In genomic region chr12:49089831-49090773, GRCh38 we compare ENCODE assay signal across 8 cellular contexts. TPM values are rescaled to one million over a fixed set of nuclear protein-coding genes. Genes with fewer than 3 reads are reported as not detected.
DNase-seq lines count a peak whose midpoint lies in the region; ATAC-seq and TF ChIP-seq lines count a peak whose summit lies in the region.

No MANE protein-coding gene starts in this region.

- peaks cover 38 to 53% (median 50%) of the 10 kb centered on the region in 3 donors for H3K4me1 Mint-ChIP-seq in naive B cell

- peaks cover 0 to 2% of the 10 kb centered on the region in 2 donors for H3K36me3 Mint-ChIP-seq in naive B cell

- POLR2A ChIA-PET in A673 (lab: Charles Lee; ENCODE audit: low non-redundant PET): interaction anchor here (0.6 kb wide), 1 partner anchor 16 kb away, joined by 3 read pairs; no protein-coding TSS in a partner anchor

- peak overlapping the region; percentile 43 for H3K4me3 ChIP-seq in A673 (ENCODE audit: low read depth, low read length, poor library complexity, severe bottlenecking)
- no peak overlapping the region for H3K4me3 ChIP-seq in epithelial cell of esophagus (ENCODE audit: low read length)

- peaks cover 65% of the 10 kb centered on the region for H3K27me3 ChIP-seq in A673 (replicated peaks; ENCODE audit: insufficient read depth, low read depth, low read length, poor library complexity)

- CTCF ChIA-PET in A673 (lab: Charles Lee): interaction anchor here (1.0 to 2.7 kb wide), 4 partner anchors 8 to 145 kb away, joined by 3 to 25 read pairs (median 8); no protein-coding TSS in a partner anchor

- H3K27ac ChIP-seq in A673 (ENCODE audit: low read depth, low read length, poor library complexity, severe bottlenecking): no peak overlapping the region

- intact Hi-C loops in A673 (cut with micrococcal nuclease; ENCODE audit: unreplicated experiment): loop anchor here (2.0 kb wide), 1 partner anchor 31 kb away; no protein-coding TSS in a partner anchor

- peak overlapping the region; percentile 56 to 84 (median 79) for H3K4me3 Mint-ChIP-seq in naive B cell

- H3K36me3 ChIP-seq in A673 (ENCODE audit: insufficient read depth, low read length, poor library complexity, severe bottlenecking): no peaks in the 10 kb centered on the region

- DNase-seq in A673 (ENCODE audit: low spot score) (peak; percentile 55), UCSD-AML1 (lab: John Stamatoyannopoulos, UW; ENCODE audit: unreplicated experiment) (peak; percentile 69), epithelial cell of esophagus (ENCODE audit: low read depth) (peak; percentile 40), naive B cell (peak; percentile 36), HuH-7 (ENCODE audit: low spot score) (no peak), DMS79 treated with DMSO at 0.1 percent for 48 hours (lab: John Stamatoyannopoulos, UW) (no peak)

- H3K4me1 ChIP-seq in A673 (ENCODE audit: insufficient read depth, low read length, poor library complexity, severe bottlenecking): peaks cover 9% of the 10 kb centered on the region

- peak overlapping the region; percentile 38 to 92 (median 69) for H3K27ac Mint-ChIP-seq in naive B cell

- TF ChIP-seq CTCF in A673 (conservative IDR thresholded peaks at IDR 0.05; ENCODE audit: low read depth, low read length): peak; percentile 57
- peak; percentile 57 for TF ChIP-seq CTCF in GM12874 (IDR thresholded peaks at IDR 0.05; ENCODE audit: insufficient read depth, low read depth, low read length)
- peak; percentile 13 for TF ChIP-seq CTCF in epithelial cell of esophagus (IDR thresholded peaks at IDR 0.05; ENCODE audit: insufficient read depth, low read depth, low read length, missing control alignments)

- H3K27me3 Mint-ChIP-seq in naive B cell: peaks cover 55 to 62% (median 58%) of the 10 kb centered on the region in 3 donors

- ATAC-seq in naive B cell (ENCODE audit: low read depth in 2 of 2) (peak; percentile 35 to 49), HG02610 (IDR thresholded peaks at IDR 0.05; ENCODE audit: unreplicated experiment) (no peak)

- H3K9me3 ChIP-seq in A673 (ENCODE audit: low read depth, low read length, poor library complexity, severe bottlenecking): no peaks in the 10 kb centered on the region

- H3K9me3 Mint-ChIP-seq in naive B cell: no peaks in the 10 kb centered on the region

- BruUV-seq in A673 (replicated peaks; lab: Mats Ljungman, UMichigan): no TSS peak

RNA-seq across cellular contexts. Expression of gene DHH, which starts 4.5 kb away (rescaled TPM):
- 0.22 and 0.39 TPM in 2 replicates for total RNA-seq in A673 (2021)
- not detected for polyA plus RNA-seq in naive B cell (ENCODE audit: low read depth in 6 of 6)

RNA-seq across cellular contexts. Expression of gene RHEBL1, which starts 20.3 kb away (rescaled TPM):
- 1.3 and 1.6 TPM in 2 replicates for total RNA-seq in A673 (2021)
- polyA plus RNA-seq in naive B cell (ENCODE audit: low read depth in 6 of 6): 1 to 10 TPM; 4.5 to 8.6 (median 6.1) TPM

RNA-seq across cellular contexts. Expression of gene LMBR1L, which starts 20.5 kb away (rescaled TPM):
- 47.2 and 55.7 TPM in 2 replicates for total RNA-seq in A673 (2021)
- 10 to 100 TPM; 42.4 to 93.6 (median 59.1) TPM for polyA plus RNA-seq in naive B cell (ENCODE audit: low read depth in 6 of 6)

RNA-seq across cellular contexts. Expression of gene KMT2D, which starts 29.5 kb away (rescaled TPM):
- total RNA-seq in A673 (2021): 121 and 138 TPM in 2 replicates
- polyA plus RNA-seq in naive B cell (ENCODE audit: low read depth in 6 of 6): 10 to 100 TPM in 3 of 6 donors, 1 to 10 TPM in 3; 2.6 to 33.6 (median 9.7) TPM

RNA-seq across cellular contexts. Expression of gene TUBA1B, which starts 41.1 kb away (rescaled TPM):
- total RNA-seq in A673 (2021): 3,473 and 3,645 TPM in 2 replicates
- polyA plus RNA-seq in naive B cell (ENCODE audit: low read depth in 6 of 6): 100 to 1,000 TPM; 355 to 614 (median 402) TPM

Comparison
In these comparisons a context has a peak if more than half of its experiments do, and no peak if none do; other contexts are left out.
1. DNase-seq: peak in A673 (single experiment), UCSD-AML1 (single experiment), epithelial cell of esophagus (single experiment) and naive B cell (single experiment); none in HuH-7 (single experiment) and DMS79 treated with DMSO at 0.1 percent for 48 hours (single experiment).
2. Peak in every context shown above with its lines, with median percentiles within 50 percentile points of each other: CTCF ChIP-seq.